ENCODE assay signal across 9 cellular contexts in genomic region chr11:72589802-72590761, GRCh38.
A peak's percentile ranks its signal among the peaks of the same experiment; 100 is the strongest.
DNase-seq lines count a peak whose midpoint lies in the region; ATAC-seq and TF ChIP-seq lines count a peak whose summit lies in the region.
"Had no signal": no experiment of that assay in that cellular context is flagged by ENCODE, and none has a peak within 500 bp of the region (broad histone marks: within the 10 kb centered on the region; RNA-seq: fewer than 3 reads in every experiment).

No MANE protein-coding gene starts in this region.

- H4K91ac ChIP-seq in IMR-90 (ENCODE audit: insufficient read depth, low read depth, low read length), result no peak overlapping the region

- no peak overlapping the region for H3K23ac ChIP-seq in IMR-90 (ENCODE audit: low read depth, low read length)

- H4K5ac ChIP-seq in IMR-90 (ENCODE audit: low read depth, low read length), result no peak overlapping the region

- H3K56ac ChIP-seq in IMR-90 (ENCODE audit: extremely low read depth, insufficient read depth, low read length), result no peak overlapping the region

- BruUV-seq in IMR-90 (replicated peaks; lab: Mats Ljungman, UMichigan), result no TSS peak

- H2BK15ac ChIP-seq in IMR-90 (ENCODE audit: low read depth, low read length), result no peak overlapping the region

- H2AFZ ChIP-seq in IMR-90 (replicated peaks; ENCODE audit: low read length, poor library complexity), result peak overlapping the region; percentile 68
- no peak overlapping the region for H2AFZ ChIP-seq in osteoblast (ENCODE audit: low read length)

- no peaks in the 10 kb centered on the region for H3K9me1 ChIP-seq in IMR-90 (ENCODE audit: insufficient read depth, low read length)

- H3K4ac ChIP-seq in IMR-90 (ENCODE audit: low read depth, low read length), result no peak overlapping the region

- in situ Hi-C loops in IMR-90 (cut with MboI; ENCODE audit: low sequenced_read_pairs), result loop anchor here (5.0 to 10.0 kb wide), 2 partner anchors 55 to 92 kb away; no protein-coding TSS in a partner anchor

- H3K4me2 ChIP-seq in IMR-90 (ENCODE audit: low read depth, low read length) (no peak overlapping the region), osteoblast (ENCODE audit: insufficient read depth, low read length) (no peak overlapping the region)

- H2AK9ac ChIP-seq in IMR-90 (replicated peaks; ENCODE audit: low read depth, low read length, poor library complexity), result no peak overlapping the region

- peaks cover 34% of the 10 kb centered on the region for H3K4me1 Mint-ChIP-seq in activated CD4-positive, alpha-beta memory T cell treated with anti-CD3 and anti-CD28 coated beads for 36 hours (ENCODE audit: low read depth)

- no peak for TF ChIP-seq POLR2A in IMR-90 (IDR thresholded peaks at IDR 0.05; ENCODE audit: low read depth, low read length)

- no peak overlapping the region for H4K8ac ChIP-seq in IMR-90 (ENCODE audit: low read depth in 2 of 2, low read length in 2 of 2)

- no peak overlapping the region for H3K9ac ChIP-seq in IMR-90 (ENCODE audit: low read depth, low read length)

- no peaks in the 10 kb centered on the region for H3K79me2 ChIP-seq in osteoblast (ENCODE audit: insufficient read depth, low read length)

- POLR2A ChIA-PET in BJ (lab: Charles Lee) (no interaction called here), IMR-90 (lab: Charles Lee; ENCODE audit: unreplicated experiment) (no interaction called here)
- POLR2A ChIA-PET in activated CD4-positive, alpha-beta memory T cell treated with anti-CD3 and anti-CD28 coated beads for 36 hours (lab: Charles Lee), result interaction anchor here (0.6 kb wide), 1 partner anchor 90 kb away, joined by 3 read pairs; no protein-coding TSS in a partner anchor

- no peaks in the 10 kb centered on the region for H3K4me1 ChIP-seq in IMR-90 (ENCODE audit: control insufficient read depth, insufficient read depth, low read length)
- no peaks in the 10 kb centered on the region for H3K4me1 ChIP-seq in osteoblast (ENCODE audit: insufficient read depth, low read length)

- peak; percentile 9 for ATAC-seq in IMR-90 (ENCODE audit: low read depth)
- ATAC-seq in esophagus mucosa, result peak; percentile 3
- ATAC-seq in GM18502 (IDR thresholded peaks at IDR 0.05; ENCODE audit: poor library complexity, unreplicated experiment), result no peak

- H3K36me3 ChIP-seq in BJ (ENCODE audit: control insufficient read depth, insufficient read depth, low read length), result no peaks in the 10 kb centered on the region
- H3K36me3 ChIP-seq in IMR-90 (ENCODE audit: control insufficient read depth, insufficient read depth, low read length), result no peaks in the 10 kb centered on the region
- no peaks in the 10 kb centered on the region for H3K36me3 ChIP-seq in osteoblast (ENCODE audit: insufficient read depth, low read length)

- H2BK120ac ChIP-seq in IMR-90 (ENCODE audit: low read depth, low read length), result no peak overlapping the region

- peak; percentile 12; the same call in 1 of the 2 replicates for TF ChIP-seq RAD21 in IMR-90 (IDR thresholded peaks at IDR 0.05; ENCODE audit: low read length)

- H3K14ac ChIP-seq in IMR-90 (replicated peaks; ENCODE audit: low read depth, low read length), result no peak overlapping the region

- TF ChIP-seq CTCF in BJ (IDR thresholded peaks at IDR 0.05; ENCODE audit: insufficient read depth, low read depth, low read length) (peak; percentile 44), IMR-90 (conservative IDR thresholded peaks at IDR 0.05; ENCODE audit: low read depth, low read length) (peak; percentile 36), osteoblast (IDR thresholded peaks at IDR 0.05; ENCODE audit: extremely low read depth, low read depth, low read length) (peak; percentile 29)

- H3K27ac ChIP-seq in IMR-90 (ENCODE audit: insufficient read depth, low read length), result no peak overlapping the region
- no peak overlapping the region for H3K27ac ChIP-seq in osteoblast (ENCODE audit: low read depth, low read length)

- H3K36me3 Mint-ChIP-seq in activated CD4-positive, alpha-beta memory T cell treated with anti-CD3 and anti-CD28 coated beads for 36 hours, result no peaks in the 10 kb centered on the region

- H3K27me3 Mint-ChIP-seq in activated CD4-positive, alpha-beta memory T cell treated with anti-CD3 and anti-CD28 coated beads for 36 hours, result peaks cover 43% of the 10 kb centered on the region

- peaks cover 9% of the 10 kb centered on the region; the same call in 1 of the 2 replicates for H4K20me1 ChIP-seq in IMR-90 (ENCODE audit: insufficient read depth, low read length)
- peaks cover 5% of the 10 kb centered on the region for H4K20me1 ChIP-seq in osteoblast (ENCODE audit: insufficient read depth, low read length)

- no peaks in the 10 kb centered on the region for H3K79me1 ChIP-seq in IMR-90 (ENCODE audit: low read depth in 1 of 2, low read length in 2 of 2)

- CTCF ChIA-PET in BJ (lab: Yijun Ruan, JAX), result interaction anchor here (0.8 to 5.4 kb wide), 10 partner anchors 8 to 109 kb away, joined by 3 to 57 read pairs (median 3); no protein-coding TSS in a partner anchor
- CTCF ChIA-PET in IMR-90 (lab: Yijun Ruan, JAX), result interaction anchor here (0.6 to 1.1 kb wide), 3 partner anchors 9 to 156 kb away, joined by 3 read pairs; partner anchors contain the start of gene CLPB
- CTCF ChIA-PET in activated CD4-positive, alpha-beta memory T cell treated with anti-CD3 and anti-CD28 coated beads for 36 hours (lab: Charles Lee), result interaction anchor here (0.6 to 9.1 kb wide), 18 partner anchors 9 to 588 kb away, joined by 3 to 155 read pairs (median 4); no protein-coding TSS in a partner anchor

- dilution Hi-C loops in IMR-90 (cut with HindIII; ENCODE audit: low sequenced_read_pairs, unreplicated experiment), result no loop called here

- H2AK5ac ChIP-seq in IMR-90 (ENCODE audit: low read depth, low read length), result no peak overlapping the region

- no peak overlapping the region for H2BK20ac ChIP-seq in IMR-90 (ENCODE audit: low read depth, low read length)

- no peak overlapping the region for H3K18ac ChIP-seq in IMR-90 (ENCODE audit: low read depth, low read length)

- WGBS in IMR-90 (ENCODE audit: extremely low coverage in 2 of 2, insufficient read length in 1 of 2), 2 experiments, result 0% methylated on average over 36 of the region's 74 CpGs; no CpG with 5 or more reads in 1 of the 2 experiments

- no peaks in the 10 kb centered on the region for H3K9me3 Mint-ChIP-seq in activated CD4-positive, alpha-beta memory T cell treated with anti-CD3 and anti-CD28 coated beads for 36 hours

- H3K9me3 ChIP-seq in IMR-90 (ENCODE audit: control insufficient read depth, insufficient read depth, low read length) (no peaks in the 10 kb centered on the region), osteoblast (ENCODE audit: low read depth, low read length) (no peaks in the 10 kb centered on the region)

- DNase-seq in BJ (ENCODE audit: low read depth) (no peak), IMR-90 (no peak), osteoblast (ENCODE audit: insufficient read length, low spot score, missing footprints) (no peak), cortex of kidney (lab: John Stamatoyannopoulos, UW) (no peak), mucosa of gallbladder (ENCODE audit: low spot score) (no peak)
- peak; percentile 70 for DNase-seq in activated CD4-positive, alpha-beta memory T cell treated with anti-CD3 and anti-CD28 coated beads for 36 hours

- no peak overlapping the region for H2BK5ac ChIP-seq in IMR-90 (ENCODE audit: low read depth, low read length, poor library complexity, severe bottlenecking)

- no peak overlapping the region for H3K4me3 ChIP-seq in BJ (ENCODE audit: low read depth, low read length)
- H3K4me3 ChIP-seq in IMR-90 (ENCODE audit: insufficient read depth, low read depth, low read length), result no peak overlapping the region
- no peak overlapping the region for H3K4me3 ChIP-seq in osteoblast (ENCODE audit: insufficient read depth, low read length)
- H3K4me3 ChIP-seq: lung had no signal

- H3K27ac Mint-ChIP-seq in activated CD4-positive, alpha-beta memory T cell treated with anti-CD3 and anti-CD28 coated beads for 36 hours, result no peak overlapping the region

- intact Hi-C loops in IMR-90 (cut with micrococcal nuclease), result no loop called here
- intact Hi-C loops in activated CD4-positive, alpha-beta memory T cell treated with anti-CD3 and anti-CD28 coated beads for 36 hours (cut with micrococcal nuclease), result loop anchor here (1.0 to 10.0 kb wide), 2 partner anchors 53 to 195 kb away; no protein-coding TSS in a partner anchor

- H3K27me3 ChIP-seq in BJ (ENCODE audit: control insufficient read depth, insufficient read depth, low read length) (peaks cover 61% of the 10 kb centered on the region), IMR-90 (ENCODE audit: control insufficient read depth, insufficient read depth, low read length) (peaks cover 98% of the 10 kb centered on the region), osteoblast (ENCODE audit: insufficient read depth, low read length) (peaks cover 96% of the 10 kb centered on the region)

- peak overlapping the region; percentile 48 for H3K4me3 Mint-ChIP-seq in activated CD4-positive, alpha-beta memory T cell treated with anti-CD3 and anti-CD28 coated beads for 36 hours

TF ChIP-seq in IMR-90, 13 proteins besides CTCF, POLR2A, EP300 and RAD21:
- peak; percentile 24; the same call in 1 of the 2 replicates for TF ChIP-seq SMC3 (IDR thresholded peaks at IDR 0.05; ENCODE audit: low read depth, low read length)
- no peak for TF ChIP-seq RCOR1 (IDR thresholded peaks at IDR 0.05; ENCODE audit: insufficient replicate concordance, low read length)
